Comparison of ENCODE assay signal across 18 cellular contexts in genomic region chr7:28811990-28812389, GRCh38.
A peak's percentile ranks its signal among the peaks of the same experiment; 100 is the strongest.
DNase-seq lines count a peak whose midpoint lies in the region; ATAC-seq and TF ChIP-seq lines count a peak whose summit lies in the region.
"Had no signal": no experiment of that assay in that cellular context is flagged by ENCODE, and none has a peak within 500 bp of the region (broad histone marks: within the 10 kb centered on the region; RNA-seq: fewer than 3 reads in every experiment).

No MANE protein-coding gene starts in this region.

- no peaks in the 10 kb centered on the region for H3K27me3 Mint-ChIP-seq in nephron (ENCODE audit: low read depth)

- no peak for TF ChIP-seq CTCF in nephron (IDR thresholded peaks at IDR 0.05; ENCODE audit: unreplicated experiment in 3 of 3)

- DNase-seq in NCI-H1092 treated with DMSO at 0.1 percent for 48 hours (lab: John Stamatoyannopoulos, UW) = peak; percentile 45
- DNase-seq in NCI-H1092 (lab: John Stamatoyannopoulos, UW) = no peak
- DNase-seq in NCI-H446 treated with DMSO at 0.1 percent for 48 hours (lab: John Stamatoyannopoulos, UW) = peak; percentile 10
- peak; percentile 44 for DNase-seq in cerebellar cortex (ENCODE audit: low spot score)
- no peak for DNase-seq in ACHN
- no peak for DNase-seq in SHP77 (lab: John Stamatoyannopoulos, UW)
- DNase-seq: CD8-positive, alpha-beta T cell; DMS79 treated with DMSO at 0.1 percent for 48 hours; GM23248; KBM-7; NCI-H1105; NCI-H187 treated with DMSO at 0.1 percent for 48 hours; NCI-H345; NCI-H748 treated with DMSO at 0.1 percent for 48 hours had no signal

- ATAC-seq in HG03565 (IDR thresholded peaks at IDR 0.05; ENCODE audit: unreplicated experiment) = no peak
- ATAC-seq: CD8-positive, alpha-beta T cell; HCT116; Right ventricle myocardium inferior had no signal

- in situ Hi-C loops in ACHN (cut with HindIII; ENCODE audit: low pct_ligation_motif_present, low pct_unique_long_range_greater_than_20kb, low sequenced_read_pairs) = no loop called here

- H3K27ac Mint-ChIP-seq in nephron = peak overlapping the region in 2 of 3 experiments; percentile 35 to 42
- H3K27ac Mint-ChIP-seq: CD8-positive, alpha-beta T cell had no signal

- H3K4me3 Mint-ChIP-seq in nephron = no peak overlapping the region
- H3K4me3 Mint-ChIP-seq: CD8-positive, alpha-beta T cell had no signal

- H3K9me3 Mint-ChIP-seq in nephron = no peaks in the 10 kb centered on the region
- H3K9me3 Mint-ChIP-seq: CD8-positive, alpha-beta T cell had no signal

- peaks cover 9% of the 10 kb centered on the region for H3K36me3 Mint-ChIP-seq in nephron (ENCODE audit: low read depth)
- H3K36me3 Mint-ChIP-seq: CD8-positive, alpha-beta T cell had no signal

- peaks cover 27% of the 10 kb centered on the region for H3K4me1 Mint-ChIP-seq in nephron

Comparison
In these comparisons a context has a peak if more than half of its experiments do, and no peak if none do; other contexts are left out.
1. DNase-seq: peak in NCI-H1092 treated with DMSO at 0.1 percent for 48 hours (single experiment), NCI-H446 treated with DMSO at 0.1 percent for 48 hours (single experiment) and cerebellar cortex (single experiment); none in NCI-H1092 (single experiment), ACHN (single experiment) and SHP77 (0 of 2).